Comparison of ENCODE assay signal across 16 cellular contexts in genomic region chr6:161061576-161061975, GRCh38.
"Had no signal": no experiment of that assay in that cellular context is flagged by ENCODE, and none has a peak within 500 bp of the region (broad histone marks: within the 10 kb centered on the region; RNA-seq: fewer than 3 reads in every experiment).

No MANE protein-coding gene starts in this region.

- DNase-seq: dermis blood vessel endothelial cell; effector memory CD8-positive, alpha-beta T cell; natural killer cell; occipital lobe; ovary; posterior cingulate gyrus; retina; right lobe of liver; small intestine; stimulated activated CD4-positive, alpha-beta T cell treated with anti-CD3 and anti-CD28 coated beads, Interleukin-15, amount 100 ng/mL, for 24 hours; stimulated activated CD4-positive, alpha-beta T cell treated with anti-CD3 and anti-CD28 coated beads, Interleukin-2, amount 100 ng/mL, for 48 hours; stimulated activated naive B cell treated with anti-CD40 and anti-IgM and Interleukin-4, amounts not matched to agents 10 μg/mL and 1 μg/mL and 100 μg/mL, for 72 hours; upper lobe of left lung; uterus had no signal

- ATAC-seq: effector memory CD8-positive, alpha-beta T cell; left lobe of liver; natural killer cell; right lobe of liver; stimulated activated naive B cell treated with anti-CD40 and anti-IgM and Interleukin-4, amounts not matched to agents 10 μg/mL and 1 μg/mL and 100 μg/mL, for 72 hours had no signal

- FAIRE-seq: keratinocyte, small intestine had no signal
